ENCODE assay signal across 40 cellular contexts in genomic region chr2:142687075-142687474, GRCh38.
"Had no signal": no experiment of that assay in that cellular context is flagged by ENCODE, and none has a peak within 500 bp of the region (broad histone marks: within the 10 kb centered on the region; RNA-seq: fewer than 3 reads in every experiment).

No MANE protein-coding gene starts in this region.

- ATAC-seq: activated naive CD4-positive, alpha-beta T cell treated with anti-CD3 and anti-CD28 coated beads, Interleukin-2, amount 50 U/mL, for 72 hours; activated naive CD8-positive, alpha-beta T cell treated with anti-CD3 and anti-CD28 coated beads, Interleukin-2, amount 50 U/mL, for 24 hours; activated T-cell treated with anti-CD3 and anti-CD28 coated beads, Interleukin-2, amount 50 U/mL, for 4 hours; activated T-cell treated with anti-CD3 and anti-CD28 coated beads, Interleukin-2, amount 50 U/mL, for 72 hours; activated T-helper 17 cell treated with anti-CD3 and anti-CD28 coated beads, Interleukin-2, amount 50 U/mL, for 72 hours; body of pancreas had no signal

- H3K27ac Mint-ChIP-seq: activated naive CD4-positive, alpha-beta T cell treated with anti-CD3 and anti-CD28 coated beads for 36 hours; activated naive CD4-positive, alpha-beta T cell treated with anti-CD3 and anti-CD28 coated beads, Interleukin-2, amount 10 ng/mL, durations not matched to agents 7 days and 5 days; activated naive CD4-positive, alpha-beta T cell treated with anti-CD3 and anti-CD28 coated beads, Interleukin-2, amount 50 U/mL, for 24 hours; activated naive CD4-positive, alpha-beta T cell treated with anti-CD3 and anti-CD28 coated beads, Interleukin-2, amount 50 U/mL, for 72 hours; activated naive CD8-positive, alpha-beta T cell; activated naive CD8-positive, alpha-beta T cell treated with anti-CD3 and anti-CD28 coated beads for 36 hours; activated naive CD8-positive, alpha-beta T cell treated with anti-CD3 and anti-CD28 coated beads, Interleukin-2, amount 10 ng/mL, durations not matched to agents 7 days and 5 days; activated naive CD8-positive, alpha-beta T cell treated with anti-CD3 and anti-CD28 coated beads, Interleukin-2, amount 50 U/mL, for 24 hours; activated T-cell treated with anti-CD3 and anti-CD28 coated beads, Interleukin-2, amount 50 U/mL, for 24 hours; activated T-cell treated with anti-CD3 and anti-CD28 coated beads, Interleukin-2, amount 50 U/mL, for 72 hours; activated T-helper 1 cell treated with anti-CD3 and anti-CD28 coated beads, Interleukin-12 subunit alpha, Interleukin-12 subunit beta, Interleukin-2, Interleukin-4 antibody, amounts not matched to agents 30 ng/mL and 10 ng/mL and 1 ng/mL, durations not matched to agents 14 hours and 24 hours and 36 hours; activated T-helper 17 cell treated with anti-CD3 and anti-CD28 coated beads, Interleukin-2, amount 50 U/mL, for 72 hours; activated T-helper 2 cell treated with anti-CD3 and anti-CD28 coated beads, Interferon-gamma antibody, Interleukin-2, Interleukin-4, amounts not matched to agents 10 μg/mL and 5 μg/mL and 100 μg/mL, durations not matched to agents 14 hours and 24 hours and 36 hours; brain had no signal

- H3K4me1 Mint-ChIP-seq: activated naive CD4-positive, alpha-beta T cell treated with anti-CD3 and anti-CD28 coated beads, Interleukin-2, amount 10 ng/mL, durations not matched to agents 7 days and 5 days; activated naive CD4-positive, alpha-beta T cell treated with anti-CD3 and anti-CD28 coated beads, Interleukin-2, amount 50 U/mL, for 24 hours; activated naive CD8-positive, alpha-beta T cell treated with anti-CD3 and anti-CD28 coated beads for 36 hours; activated naive CD8-positive, alpha-beta T cell treated with anti-CD3 and anti-CD28 coated beads, Interleukin-2, amount 10 ng/mL, durations not matched to agents 7 days and 5 days; activated naive CD8-positive, alpha-beta T cell treated with anti-CD3 and anti-CD28 coated beads, Interleukin-2, amount 50 U/mL, for 24 hours; activated T-helper 17 cell treated with anti-CD3 and anti-CD28 coated beads, Interleukin-2, amount 50 U/mL, for 72 hours; central memory CD8-positive, alpha-beta T cell had no signal

- H3K27ac ChIP-seq: adrenal gland, ascending aorta, body of pancreas, brain microvascular endothelial cell, breast epithelium, cardiac muscle cell had no signal

- H3K36me3 ChIP-seq: adrenal gland, ascending aorta, brain microvascular endothelial cell, breast epithelium, cardiac muscle cell had no signal

- H3K4me1 ChIP-seq: adrenal gland, ascending aorta, body of pancreas, breast epithelium had no signal

- H3K9me3 ChIP-seq: adrenal gland, ascending aorta, body of pancreas, breast epithelium had no signal

- H3K27me3 Mint-ChIP-seq: activated naive CD4-positive, alpha-beta T cell treated with anti-CD3 and anti-CD28 coated beads, Interleukin-2, amount 10 ng/mL, durations not matched to agents 7 days and 5 days; activated naive CD4-positive, alpha-beta T cell treated with anti-CD3 and anti-CD28 coated beads, Interleukin-2, amount 50 U/mL, for 24 hours; activated naive CD8-positive, alpha-beta T cell; activated naive CD8-positive, alpha-beta T cell treated with anti-CD3 and anti-CD28 coated beads for 36 hours; activated naive CD8-positive, alpha-beta T cell treated with anti-CD3 and anti-CD28 coated beads, Interleukin-2, amount 10 ng/mL, durations not matched to agents 7 days and 5 days; activated naive CD8-positive, alpha-beta T cell treated with anti-CD3 and anti-CD28 coated beads, Interleukin-2, amount 50 U/mL, for 24 hours; activated T-cell treated with anti-CD3 and anti-CD28 coated beads, Interleukin-2, amount 50 U/mL, for 24 hours; activated T-helper 17 cell treated with anti-CD3 and anti-CD28 coated beads, Interleukin-2, amount 50 U/mL, for 72 hours; central memory CD8-positive, alpha-beta T cell had no signal

- H3K27me3 ChIP-seq: adrenal gland, ascending aorta, body of pancreas, brain microvascular endothelial cell, breast epithelium, cardiac muscle cell had no signal

- DNase-seq: activated effector memory CD4-positive, alpha-beta T cell treated with anti-CD3 and anti-CD28 coated beads, Interleukin-2, amount 50 U/mL, for 16 hours; activated effector memory CD4-positive, alpha-beta T cell treated with Interleukin-2 at 50 U/mL for 16 hours; activated gamma-delta T cell; activated gamma-delta T cell treated with Interleukin-2 at 50 U/mL for 16 hours; activated naive CD4-positive, alpha-beta T cell; activated naive CD4-positive, alpha-beta T cell treated with anti-CD3 and anti-CD28 coated beads for 36 hours; activated naive CD4-positive, alpha-beta T cell treated with anti-CD3 and anti-CD28 coated beads, Interleukin-2, amount 10 ng/mL, durations not matched to agents 7 days and 5 days; activated naive CD4-positive, alpha-beta T cell treated with anti-CD3 and anti-CD28 coated beads, Interleukin-2, amount 50 U/mL, for 16 hours; activated naive CD4-positive, alpha-beta T cell treated with Interleukin-2 at 50 U/mL for 16 hours; activated naive CD8-positive, alpha-beta T cell treated with anti-CD3 and anti-CD28 coated beads for 36 hours; activated naive CD8-positive, alpha-beta T cell treated with anti-CD3 and anti-CD28 coated beads, Interleukin-2, amount 10 ng/mL, durations not matched to agents 7 days and 5 days; activated naive CD8-positive, alpha-beta T cell treated with anti-CD3 and anti-CD28 coated beads, Interleukin-2, amount 50 U/mL, for 24 hours; activated T-cell treated with anti-CD3 and anti-CD28 coated beads, Interleukin-2, amount 50 U/mL, for 1 hour; activated T-cell treated with anti-CD3 and anti-CD28 coated beads, Interleukin-2, amount 50 U/mL, for 24 hours; activated T-cell treated with anti-CD3 and anti-CD28 coated beads, Interleukin-2, amount 50 U/mL, for 4 hours; activated T-cell treated with anti-CD3 and anti-CD28 coated beads, Interleukin-2, amount 50 U/mL, for 48 hours; activated T-cell treated with anti-CD3 and anti-CD28 coated beads, Interleukin-2, amount 50 U/mL, for 72 hours; adrenal gland; amniotic stem cell; amygdala; anterior cingulate cortex; aorta; body of pancreas; brain microvascular endothelial cell; caudate nucleus; central memory CD4-positive, alpha-beta T cell; cerebellar nuclear complex had no signal

- H3K36me3 Mint-ChIP-seq: activated naive CD4-positive, alpha-beta T cell treated with anti-CD3 and anti-CD28 coated beads, Interleukin-2, amount 10 ng/mL, durations not matched to agents 7 days and 5 days; activated naive CD4-positive, alpha-beta T cell treated with anti-CD3 and anti-CD28 coated beads, Interleukin-2, amount 50 U/mL, for 24 hours; activated naive CD4-positive, alpha-beta T cell treated with anti-CD3 and anti-CD28 coated beads, Interleukin-2, amount 50 U/mL, for 72 hours; activated naive CD8-positive, alpha-beta T cell; activated naive CD8-positive, alpha-beta T cell treated with anti-CD3 and anti-CD28 coated beads for 36 hours; activated naive CD8-positive, alpha-beta T cell treated with anti-CD3 and anti-CD28 coated beads, Interleukin-2, amount 10 ng/mL, durations not matched to agents 7 days and 5 days; brain had no signal

- FAIRE-seq: astrocyte, bronchial epithelial cell had no signal

- H3K4me3 Mint-ChIP-seq: activated naive CD4-positive, alpha-beta T cell treated with anti-CD3 and anti-CD28 coated beads for 36 hours; activated naive CD4-positive, alpha-beta T cell treated with anti-CD3 and anti-CD28 coated beads, Interleukin-2, amount 10 ng/mL, durations not matched to agents 7 days and 5 days; activated naive CD4-positive, alpha-beta T cell treated with anti-CD3 and anti-CD28 coated beads, Interleukin-2, amount 50 U/mL, for 24 hours; activated naive CD8-positive, alpha-beta T cell; activated naive CD8-positive, alpha-beta T cell treated with anti-CD3 and anti-CD28 coated beads for 36 hours; activated naive CD8-positive, alpha-beta T cell treated with anti-CD3 and anti-CD28 coated beads, Interleukin-2, amount 10 ng/mL, durations not matched to agents 7 days and 5 days; activated naive CD8-positive, alpha-beta T cell treated with anti-CD3 and anti-CD28 coated beads, Interleukin-2, amount 50 U/mL, for 24 hours; activated T-cell treated with anti-CD3 and anti-CD28 coated beads, Interleukin-2, amount 50 U/mL, for 24 hours; activated T-cell treated with anti-CD3 and anti-CD28 coated beads, Interleukin-2, amount 50 U/mL, for 4 hours; activated T-cell treated with anti-CD3 and anti-CD28 coated beads, Interleukin-2, amount 50 U/mL, for 72 hours; activated T-helper 1 cell treated with anti-CD3 and anti-CD28 coated beads, Interleukin-12 subunit alpha, Interleukin-12 subunit beta, Interleukin-2, Interleukin-4 antibody, amounts not matched to agents 30 ng/mL and 10 ng/mL and 1 ng/mL, durations not matched to agents 14 hours and 24 hours and 36 hours; activated T-helper 17 cell treated with anti-CD3 and anti-CD28 coated beads, Interleukin-2, amount 50 U/mL, for 72 hours; brain; central memory CD8-positive, alpha-beta T cell had no signal

- H3K4me3 ChIP-seq: adrenal gland, ascending aorta, body of pancreas, breast epithelium, cardiac muscle cell had no signal

- H3K9me3 Mint-ChIP-seq: activated naive CD4-positive, alpha-beta T cell treated with anti-CD3 and anti-CD28 coated beads, Interleukin-2, amount 10 ng/mL, durations not matched to agents 7 days and 5 days; activated naive CD4-positive, alpha-beta T cell treated with anti-CD3 and anti-CD28 coated beads, Interleukin-2, amount 50 U/mL, for 24 hours; activated naive CD4-positive, alpha-beta T cell treated with anti-CD3 and anti-CD28 coated beads, Interleukin-2, amount 50 U/mL, for 72 hours; activated naive CD8-positive, alpha-beta T cell treated with anti-CD3 and anti-CD28 coated beads for 36 hours; activated naive CD8-positive, alpha-beta T cell treated with anti-CD3 and anti-CD28 coated beads, Interleukin-2, amount 10 ng/mL, durations not matched to agents 7 days and 5 days; activated naive CD8-positive, alpha-beta T cell treated with anti-CD3 and anti-CD28 coated beads, Interleukin-2, amount 50 U/mL, for 24 hours; activated T-cell treated with anti-CD3 and anti-CD28 coated beads, Interleukin-2, amount 50 U/mL, for 4 hours; activated T-helper 1 cell treated with anti-CD3 and anti-CD28 coated beads, Interleukin-12 subunit alpha, Interleukin-12 subunit beta, Interleukin-2, Interleukin-4 antibody, amounts not matched to agents 30 ng/mL and 10 ng/mL and 1 ng/mL, durations not matched to agents 14 hours and 24 hours and 36 hours; activated T-helper 17 cell treated with anti-CD3 and anti-CD28 coated beads, Interleukin-2, amount 50 U/mL, for 72 hours; activated T-helper 2 cell treated with anti-CD3 and anti-CD28 coated beads, Interferon-gamma antibody, Interleukin-2, Interleukin-4, amounts not matched to agents 10 μg/mL and 5 μg/mL and 100 μg/mL, durations not matched to agents 14 hours and 24 hours and 36 hours had no signal
